In the genomic region with DNA sequence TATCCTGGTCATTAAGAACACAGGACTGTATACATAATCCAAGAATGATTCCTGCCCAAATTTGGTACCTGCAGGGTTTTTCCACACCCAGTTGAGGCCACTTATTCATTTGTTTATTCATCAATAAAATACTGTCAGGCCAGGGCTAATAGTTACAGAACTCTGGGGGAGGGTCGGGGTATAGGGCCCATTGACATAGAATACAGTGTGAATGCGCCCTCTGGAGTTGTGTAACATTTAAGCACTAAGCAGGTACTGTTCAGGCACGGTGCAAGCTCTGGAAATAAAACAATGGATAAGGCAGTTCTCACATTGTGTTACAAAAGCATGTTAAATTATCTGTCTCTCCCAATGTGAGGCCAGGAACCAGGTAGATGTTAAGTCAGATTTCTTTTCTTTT, we compare ENCODE assay signal across 9 cellular contexts. TPM values are rescaled to one million over a fixed set of nuclear protein-coding genes. Genes with fewer than 3 reads are reported as not detected.
DNase-seq lines count a peak whose midpoint lies in the region; ATAC-seq and TF ChIP-seq lines count a peak whose summit lies in the region.
"Had no signal": no experiment of that assay in that cellular context is flagged by ENCODE, and none has a peak within 500 bp of the region (broad histone marks: within the 10 kb centered on the region; RNA-seq: fewer than 3 reads in every experiment).

No MANE protein-coding gene starts in this region.

- no peaks in the 10 kb centered on the region for H3K9me3 Mint-ChIP-seq in HFFc6

- no peaks in the 10 kb centered on the region for H3F3A ChIP-seq in DOHH2 (ENCODE audit: control insufficient read depth, insufficient read depth)

- H3K79me2 ChIP-seq in DOHH2 (ENCODE audit: control insufficient read depth, low read length) (no peaks in the 10 kb centered on the region), hepatocyte (no peaks in the 10 kb centered on the region)

- TF ChIP-seq CTCF in DOHH2 (IDR thresholded peaks at IDR 0.05; ENCODE audit: low read depth, low read length, poor library complexity, severe bottlenecking) (peak; percentile 26), HFFc6 (IDR thresholded peaks at IDR 0.05) (peak; percentile 16; the same call in 1 of the 2 replicates), hepatocyte (IDR thresholded peaks at IDR 0.05; ENCODE audit: poor library complexity) (peak; percentile 16)

- H3K27ac ChIP-seq in DOHH2 (ENCODE audit: low read depth, low read length) (no peak overlapping the region), hepatocyte (no peak overlapping the region)

- no peaks in the 10 kb centered on the region for H3K36me3 Mint-ChIP-seq in HFFc6 (ENCODE audit: low read depth)

- no peak overlapping the region for H3K4me3 Mint-ChIP-seq in HFFc6

- no peak overlapping the region for H2AFZ ChIP-seq in hepatocyte

- H3K4me2 ChIP-seq in DOHH2 (ENCODE audit: low read length) (no peak overlapping the region), hepatocyte (no peak overlapping the region)

- H3K27me3 Mint-ChIP-seq in HFFc6 (ENCODE audit: insufficient read depth), result no peaks in the 10 kb centered on the region; the same call in 1 of the 2 replicates

- H3K9me2 ChIP-seq in DOHH2 (replicated peaks; ENCODE audit: control insufficient read depth, low read length) (no peaks in the 10 kb centered on the region), hepatocyte (replicated peaks; ENCODE audit: insufficient read depth) (no peaks in the 10 kb centered on the region)

- H3K4me1 Mint-ChIP-seq in HFFc6 (ENCODE audit: low read depth), result no peaks in the 10 kb centered on the region

- ATAC-seq in HG02588 (IDR thresholded peaks at IDR 0.05; ENCODE audit: unreplicated experiment), result no peak

- WGBS in hepatocyte (ENCODE audit: low lambda C conversion rate, missing lambda C conversion rate), result 34% methylated on average over 3 of the region's 3 CpGs

- H3K4me3 ChIP-seq in DOHH2 (ENCODE audit: low read length) (no peak overlapping the region), hepatocyte (no peak overlapping the region)

- DNase-seq in HFFc6 (no peak), NCI-H69 (lab: John Stamatoyannopoulos, UW) (peak; percentile 73), hepatocyte (ENCODE audit: low spot score) (peak; percentile 8), 8988T (no peak), retina (no peak), NCI-H2171 treated with DMSO at 0.1 percent for 48 hours (lab: John Stamatoyannopoulos, UW) (no peak)
- DNase-seq: NCI-H2227 treated with DMSO at 0.1 percent for 48 hours had no signal

- H3K36me3 ChIP-seq in DOHH2 (ENCODE audit: control insufficient read depth, low read length) (no peaks in the 10 kb centered on the region), hepatocyte (replicated peaks; ENCODE audit: insufficient read depth, low read depth) (no peaks in the 10 kb centered on the region)

- no peaks in the 10 kb centered on the region for H3K27me3 ChIP-seq in DOHH2 (ENCODE audit: control insufficient read depth, low read length)
- no peaks in the 10 kb centered on the region for H3K27me3 ChIP-seq in hepatocyte

- no peaks in the 10 kb centered on the region for H3K4me1 ChIP-seq in DOHH2 (ENCODE audit: control insufficient read depth, low read length)
- H3K4me1 ChIP-seq in hepatocyte (ENCODE audit: insufficient read depth), result no peaks in the 10 kb centered on the region

- H4K20me1 ChIP-seq in DOHH2 (ENCODE audit: control insufficient read depth, insufficient read depth, low read depth, low read length) (no peaks in the 10 kb centered on the region), hepatocyte (ENCODE audit: insufficient read depth, poor library complexity, severe bottlenecking) (no peaks in the 10 kb centered on the region)

- H3K27ac Mint-ChIP-seq in HFFc6, result no peak overlapping the region

- no peaks in the 10 kb centered on the region for H3K9me3 ChIP-seq in DOHH2 (ENCODE audit: control insufficient read depth, insufficient read depth, low read length)
- H3K9me3 ChIP-seq in hepatocyte (ENCODE audit: low read depth), result no peaks in the 10 kb centered on the region

RNA-seq across cellular contexts. Expression of gene LRBA, which starts 30.8 kb away (rescaled TPM):
- 10 to 100 TPM; 13.6 to 17.6 (median 15.0) TPM for total RNA-seq in HFFc6 (2021; fragmentation: NEBNext Ultra II Directional; extraction: Animal tissue kit (Norgen Biotek cat#: 25700))
- total RNA-seq in hepatocyte, result 69.4 and 71.0 TPM in 2 replicates
- polyA plus RNA-seq in hepatocyte, result 14.1 and 15.3 TPM in 2 replicates

RNA-seq across cellular contexts. Expression of gene RPS3A, which starts 53.5 kb away (rescaled TPM):
- 1,000 to 10,000 TPM; 1,391 to 1,566 (median 1,482) TPM for total RNA-seq in HFFc6 (2021; fragmentation: NEBNext Ultra II Directional; extraction: Animal tissue kit (Norgen Biotek cat#: 25700))
- 4,013 and 4,409 TPM in 2 replicates for total RNA-seq in hepatocyte
- polyA plus RNA-seq in hepatocyte, result 732 and 755 TPM in 2 replicates

Comparison
In these comparisons a context has a peak if more than half of its experiments do, and no peak if none do; other contexts are left out.
1. DNase-seq: peak in NCI-H69 (single experiment) and hepatocyte (single experiment); none in HFFc6 (single experiment), 8988T (single experiment), retina (single experiment) and NCI-H2171 treated with DMSO at 0.1 percent for 48 hours (single experiment).
2. Peak in every context shown above with its lines, with median percentiles within 50 percentile points of each other: CTCF ChIP-seq.